Comparison of ENCODE assay signal across 19 cellular contexts in genomic region chr5:152953788-152954483, GRCh38.
"Had no signal": no experiment of that assay in that cellular context is flagged by ENCODE, and none has a peak within 500 bp of the region (broad histone marks: within the 10 kb centered on the region; RNA-seq: fewer than 3 reads in every experiment).

No MANE protein-coding gene starts in this region.

- ATAC-seq: K562 had no signal

- H3K27me3 ChIP-seq: SJSA1 had no signal

- DNase-seq: Kasumi-1, MM.1S, NCI-H1092 treated with DMSO at 0.1 percent for 48 hours, NCI-H1436, NCI-H1694 treated with DMSO at 0.1 percent for 48 hours, NCI-H1930, NCI-H2107, NCI-H345, NCI-H446 treated with DMSO at 0.1 percent for 48 hours, NCI-H510A treated with DMSO at 0.1 percent for 48 hours, NCI-H526, NCI-H748 treated with DMSO at 0.1 percent for 48 hours, Right ventricle myocardium superior, RPMI8226, SIG-M5 had no signal

- H3K27ac ChIP-seq: KMS-11, SJSA1, SK-N-MC had no signal

- H3K4me3 ChIP-seq: K562, SJSA1, SK-N-MC had no signal

- H3K4me1 ChIP-seq: SJSA1 had no signal

- H3K36me3 ChIP-seq: SJSA1 had no signal
